Comparison of ENCODE assay signal across 25 cellular contexts in genomic region chr1:90104941-90105593, GRCh38.
"Had no signal": no experiment of that assay in that cellular context is flagged by ENCODE, and none has a peak within 500 bp of the region (broad histone marks: within the 10 kb centered on the region; RNA-seq: fewer than 3 reads in every experiment).

No MANE protein-coding gene starts in this region.

- H3K9me3 ChIP-seq: Peyer's patch, SJCRH30 had no signal

- H3K4me3 ChIP-seq: Peyer's patch, SJCRH30 had no signal

- H3K27ac ChIP-seq: Peyer's patch, RWPE1, SJCRH30 had no signal

- H3K4me3 Mint-ChIP-seq: activated B cell treated with CpG ODN at 0.5 μM for 24 hours; activated CD4-positive, alpha-beta T cell treated with anti-CD3 and anti-CD28 coated beads, Interleukin-2, amount 10 ng/mL, durations not matched to agents 24 days and 14 days; activated CD8-positive, alpha-beta memory T cell treated with anti-CD3 and anti-CD28 coated beads, Interleukin-2, amount 10 ng/mL, durations not matched to agents 7 days and 5 days; activated naive CD4-positive, alpha-beta T cell treated with anti-CD3 and anti-CD28 coated beads for 36 hours; activated naive CD8-positive, alpha-beta T cell; activated T-helper 17 cell treated with anti-CD3 and anti-CD28 coated beads, Interleukin-2, amount 50 U/mL, for 72 hours; T-helper 1 cell treated with Interleukin-12 subunit alpha and Interleukin-12 subunit beta and Interleukin-4 antibody, amounts not matched to agents 30 μg/mL and 1 μg/mL, for 36 hours had no signal

- DNase-seq: activated B cell treated with CpG ODN at 0.5 μM for 24 hours; activated CD4-positive, alpha-beta T cell treated with anti-CD3 and anti-CD28 coated beads for 1 hour; activated CD4-positive, alpha-beta T cell treated with anti-CD3 and anti-CD28 coated beads, Interleukin-2, amount 10 ng/mL, durations not matched to agents 24 days and 14 days; activated CD4-positive, alpha-beta T cell treated with anti-CD3 and anti-CD28 coated beads, Interleukin-2, amount 50 U/mL, for 48 hours; activated CD8-positive, alpha-beta memory T cell treated with anti-CD3 and anti-CD28 coated beads, Interleukin-2, amount 10 ng/mL, durations not matched to agents 7 days and 5 days; activated gamma-delta T cell; activated naive CD4-positive, alpha-beta T cell treated with anti-CD3 and anti-CD28 coated beads for 36 hours; activated T-cell treated with anti-CD3 and anti-CD28 coated beads, Interleukin-2, amount 50 U/mL, for 48 hours; amygdala; MM.1S; NCI-H1105; NCI-H1436; NCI-H1694 treated with DMSO at 0.1 percent for 48 hours; NCI-H2029 treated with DMSO at 0.1 percent for 48 hours; NCI-H446; NCI-H524; Peyer's patch; Right ventricle myocardium superior; SJCRH30; T-helper 9 cell had no signal

- H3K27me3 ChIP-seq: Peyer's patch, SJCRH30 had no signal

- H3K4me1 Mint-ChIP-seq: activated B cell treated with CpG ODN at 0.5 μM for 24 hours; activated CD4-positive, alpha-beta T cell treated with anti-CD3 and anti-CD28 coated beads, Interleukin-2, amount 10 ng/mL, durations not matched to agents 24 days and 14 days; activated CD8-positive, alpha-beta memory T cell treated with anti-CD3 and anti-CD28 coated beads, Interleukin-2, amount 10 ng/mL, durations not matched to agents 7 days and 5 days; activated T-helper 17 cell treated with anti-CD3 and anti-CD28 coated beads, Interleukin-2, amount 50 U/mL, for 72 hours had no signal

- H3K27me3 Mint-ChIP-seq: brain had no signal

- H3K36me3 Mint-ChIP-seq: activated CD8-positive, alpha-beta memory T cell treated with anti-CD3 and anti-CD28 coated beads, Interleukin-2, amount 10 ng/mL, durations not matched to agents 7 days and 5 days; activated naive CD8-positive, alpha-beta T cell; brain had no signal

- H3K4me1 ChIP-seq: Peyer's patch, SJCRH30 had no signal

- H3K9me3 Mint-ChIP-seq: activated B cell treated with CpG ODN at 0.5 μM for 24 hours; activated CD4-positive, alpha-beta T cell treated with anti-CD3 and anti-CD28 coated beads, Interleukin-2, amount 10 ng/mL, durations not matched to agents 24 days and 14 days; activated naive CD4-positive, alpha-beta T cell treated with anti-CD3 and anti-CD28 coated beads for 36 hours; activated T-helper 17 cell treated with anti-CD3 and anti-CD28 coated beads, Interleukin-2, amount 50 U/mL, for 72 hours; brain; T-helper 1 cell treated with Interleukin-12 subunit alpha and Interleukin-12 subunit beta and Interleukin-4 antibody, amounts not matched to agents 30 μg/mL and 1 μg/mL, for 36 hours had no signal

- H3K36me3 ChIP-seq: Peyer's patch, SJCRH30 had no signal

- ATAC-seq: activated CD8-positive, alpha-beta memory T cell treated with anti-CD3 and anti-CD28 coated beads, Interleukin-2, amount 10 ng/mL, durations not matched to agents 7 days and 5 days; activated T-helper 17 cell treated with anti-CD3 and anti-CD28 coated beads, Interleukin-2, amount 50 U/mL, for 72 hours had no signal
